Comparison of ENCODE assay signal across 8 cellular contexts in the genomic region with DNA sequence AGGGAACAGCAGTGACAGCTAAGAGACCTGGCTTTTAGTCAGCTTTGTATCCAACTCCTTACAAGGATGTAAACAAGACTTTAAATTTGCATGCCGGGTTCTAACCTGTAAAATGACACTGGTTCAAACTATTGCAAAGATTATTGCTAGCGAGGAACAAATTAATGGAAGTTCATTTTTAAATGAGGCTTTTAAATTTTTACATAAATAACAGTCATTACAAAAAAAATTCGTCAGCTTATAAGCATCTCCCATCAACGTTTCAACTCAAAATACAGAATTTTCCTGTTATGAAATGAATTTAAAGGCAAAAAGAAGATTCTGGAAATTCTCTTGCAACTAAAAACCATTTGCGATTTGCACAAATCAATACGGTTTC. TPM values are rescaled to one million over a fixed set of nuclear protein-coding genes. Genes with fewer than 3 reads are reported as not detected.
A peak's percentile ranks its signal among the peaks of the same experiment; 100 is the strongest.
DNase-seq lines count a peak whose midpoint lies in the region; ATAC-seq and TF ChIP-seq lines count a peak whose summit lies in the region.

No MANE protein-coding gene starts in this region.

- DNase-seq in Peyer's patch, result no peak
- DNase-seq in erythroblast (lab: John Stamatoyannopoulos, UW), result peak; percentile 35 to 62
- no peak for DNase-seq in prostate gland (ENCODE audit: low spot score)
- no peak for DNase-seq in sciatic nerve (ENCODE audit: low spot score)
- no peak for DNase-seq in mucosa of descending colon
- no peak for DNase-seq in NCI-H82 (lab: John Stamatoyannopoulos, UW)

- WGBS in prostate gland, result 5% methylated on average over 6 of the region's 6 CpGs

- peak overlapping the region; percentile 44 to 62 (median 56) for H3K4me3 ChIP-seq in Peyer's patch
- peak overlapping the region; percentile 47 to 55 for H3K4me3 ChIP-seq in prostate gland
- no peak overlapping the region for H3K4me3 ChIP-seq in mucosa of descending colon

- H3K27me3 ChIP-seq in Peyer's patch, result no peaks in the 10 kb centered on the region
- H3K27me3 ChIP-seq in prostate gland (replicated peaks; ENCODE audit: insufficient read depth), result no peaks in the 10 kb centered on the region

- ATAC-seq in sciatic nerve (no peak), mucosa of descending colon (no peak), HG02610 (IDR thresholded peaks at IDR 0.05; ENCODE audit: unreplicated experiment) (no peak)

- no peak for TF ChIP-seq POLR2A in Peyer's patch (IDR thresholded peaks at IDR 0.05)
- no peak for TF ChIP-seq POLR2A in erythroblast (IDR thresholded peaks at IDR 0.05; ENCODE audit: low read length)
- no peak for TF ChIP-seq POLR2A in prostate gland (IDR thresholded peaks at IDR 0.05)

- H3K4me1 ChIP-seq in ES-I3 (ENCODE audit: insufficient read depth, low read length) (no peaks in the 10 kb centered on the region), Peyer's patch (peaks cover 0 to 15% (median 5%) of the 10 kb centered on the region in 4 donors), prostate gland (replicated peaks) (no peaks in the 10 kb centered on the region), mucosa of descending colon (ENCODE audit: low read depth) (peaks cover 14% of the 10 kb centered on the region)

- no peak for TF ChIP-seq CTCF in Peyer's patch (IDR thresholded peaks at IDR 0.05)
- no peak for TF ChIP-seq CTCF in prostate gland (IDR thresholded peaks at IDR 0.05)
- TF ChIP-seq CTCF in mucosa of descending colon (IDR thresholded peaks at IDR 0.05), result no peak

- peaks cover 11% of the 10 kb centered on the region for H3K36me3 ChIP-seq in ES-I3 (ENCODE audit: insufficient read depth, low read length)
- no peaks in the 10 kb centered on the region for H3K36me3 ChIP-seq in Peyer's patch
- no peaks in the 10 kb centered on the region for H3K36me3 ChIP-seq in prostate gland
- H3K36me3 ChIP-seq in mucosa of descending colon (ENCODE audit: low read depth), result no peaks in the 10 kb centered on the region

- intact Hi-C loops in prostate gland (cut with DNase I), result loop anchor here (5.0 kb wide), 3 partner anchors 117 to 217 kb away; a partner anchor contains a TSS
- intact Hi-C loops in sciatic nerve (cut with DNase I), result loop anchor here (10.0 kb wide), 1 partner anchor 185 kb away; no protein-coding TSS in a partner anchor
- intact Hi-C loops in mucosa of descending colon (cut with DNase I, micrococcal nuclease), result loop anchor here (5.0 to 10.0 kb wide), 2 partner anchors 182 to 185 kb away; no protein-coding TSS in a partner anchor

- H3K9ac ChIP-seq in ES-I3 (ENCODE audit: low read depth, low read length), result peak overlapping the region; percentile 86

- no peak overlapping the region for H3K27ac ChIP-seq in Peyer's patch
- peak overlapping the region in 1 of 2 donors; percentile 48 for H3K27ac ChIP-seq in prostate gland

- H3K9me3 ChIP-seq in ES-I3 (ENCODE audit: control insufficient read depth, insufficient read depth, low read length) (no peaks in the 10 kb centered on the region), Peyer's patch (no peaks in the 10 kb centered on the region), prostate gland (no peaks in the 10 kb centered on the region), mucosa of descending colon (no peaks in the 10 kb centered on the region)

RNA-seq across cellular contexts. Expression of a gene that starts 0.7 kb away (rescaled TPM):
- 1 to 10 TPM in 3 of 4 donors, under 1 TPM in 1; 0.85 to 2.5 (median 1.1) TPM for total RNA-seq in Peyer's patch
- 1 to 10 TPM in 1 of 2 donors, under 1 TPM in 1; 0.23 to 1.7 TPM for total RNA-seq in prostate gland
- 0.22 TPM for total RNA-seq in sciatic nerve
- 1 to 10 TPM in 1 of 3 donors, under 1 TPM in 2; 0.60 to 3.0 (median 0.81) TPM for total RNA-seq in mucosa of descending colon

RNA-seq across cellular contexts. Expression of a gene that starts 49.8 kb away (rescaled TPM):
- total RNA-seq in Peyer's patch, result 10 to 100 TPM; 13.7 to 59.4 (median 16.8) TPM
- 10 to 100 TPM; 19.5 to 28.1 TPM for total RNA-seq in prostate gland
- 25.4 TPM for total RNA-seq in sciatic nerve
- total RNA-seq in mucosa of descending colon, result 10 to 100 TPM; 17.7 to 28.5 (median 26.2) TPM

Comparison
In these comparisons a context has a peak if more than half of its experiments do, and no peak if none do; other contexts are left out.
1. DNase-seq: peak in erythroblast (2 of 2); none in Peyer's patch (0 of 3), prostate gland (single experiment), sciatic nerve (single experiment), mucosa of descending colon (0 of 3) and NCI-H82 (single experiment).